1 cellular context compared by ENCODE assay signal in genomic region chr12:107760817-107761501, GRCh38.
TF ChIP-seq lines count a peak whose summit lies in the region.

A gene with protein sequence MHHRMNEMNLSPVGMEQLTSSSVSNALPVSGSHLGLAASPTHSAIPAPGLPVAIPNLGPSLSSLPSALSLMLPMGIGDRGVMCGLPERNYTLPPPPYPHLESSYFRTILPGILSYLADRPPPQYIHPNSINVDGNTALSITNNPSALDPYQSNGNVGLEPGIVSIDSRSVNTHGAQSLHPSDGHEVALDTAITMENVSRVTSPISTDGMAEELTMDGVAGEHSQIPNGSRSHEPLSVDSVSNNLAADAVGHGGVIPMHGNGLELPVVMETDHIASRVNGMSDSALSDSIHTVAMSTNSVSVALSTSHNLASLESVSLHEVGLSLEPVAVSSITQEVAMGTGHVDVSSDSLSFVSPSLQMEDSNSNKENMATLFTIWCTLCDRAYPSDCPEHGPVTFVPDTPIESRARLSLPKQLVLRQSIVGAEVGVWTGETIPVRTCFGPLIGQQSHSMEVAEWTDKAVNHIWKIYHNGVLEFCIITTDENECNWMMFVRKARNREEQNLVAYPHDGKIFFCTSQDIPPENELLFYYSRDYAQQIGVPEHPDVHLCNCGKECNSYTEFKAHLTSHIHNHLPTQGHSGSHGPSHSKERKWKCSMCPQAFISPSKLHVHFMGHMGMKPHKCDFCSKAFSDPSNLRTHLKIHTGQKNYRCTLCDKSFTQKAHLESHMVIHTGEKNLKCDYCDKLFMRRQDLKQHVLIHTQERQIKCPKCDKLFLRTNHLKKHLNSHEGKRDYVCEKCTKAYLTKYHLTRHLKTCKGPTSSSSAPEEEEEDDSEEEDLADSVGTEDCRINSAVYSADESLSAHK (minus strand): TSS chr12:107761137. CDS start chr12:107760515, 622 bp downstream.

TF ChIP-seq in GM12878, 131 proteins besides CTCF, POLR2A, EP300 and RAD21 (continued from another document and continues in another):
- TF ChIP-seq ZNF592 (IDR thresholded peaks at IDR 0.05) (peak; percentile 90), MTA3 (IDR thresholded peaks at IDR 0.05; ENCODE audit: borderline replicate concordance, low read length) (no peak), STAT3 (IDR thresholded peaks at IDR 0.05; ENCODE audit: low read depth, low read length) (no peak), IRF4 (IDR thresholded peaks at IDR 0.05; ENCODE audit: low read depth, low read length) (0 out of 2 replicates have a peak, but pooled peaks have one; percentile 16), IKZF1 (conservative IDR thresholded peaks at IDR 0.05) (peak; percentile 97), SREBF2 (IDR thresholded peaks at IDR 0.05; ENCODE audit: low read length) (no peak), WRNIP1 (IDR thresholded peaks at IDR 0.05; ENCODE audit: borderline replicate concordance, low read depth, low read length) (no peak), RCOR1 (conservative IDR thresholded peaks at IDR 0.05; ENCODE audit: low read depth, low read length) (no peak), POU2F2 (IDR thresholded peaks at IDR 0.05; ENCODE audit: borderline replicate concordance, low read depth, low read length) (no peak; the same call in 2 of the 3 replicates), NBN (IDR thresholded peaks at IDR 0.05) (no peak), BMI1 (IDR thresholded peaks at IDR 0.05; ENCODE audit: borderline replicate concordance) (peak; percentile 96), TCF7 (IDR thresholded peaks at IDR 0.05; ENCODE audit: borderline replicate concordance) (no peak), MYB (IDR thresholded peaks at IDR 0.05; ENCODE audit: borderline replicate concordance, low read depth, low read length) (no peak), MEF2B (IDR thresholded peaks at IDR 0.05; ENCODE audit: partially characterized antibody, poor library complexity, severe bottlenecking) (peak; percentile 29), E4F1 (IDR thresholded peaks at IDR 0.05; ENCODE audit: borderline replicate concordance, partially characterized antibody) (no peak), SPI1 (IDR thresholded peaks at IDR 0.05; ENCODE audit: borderline replicate concordance, insufficient read depth, low read depth, low read length) (no peak), ASH2L (IDR thresholded peaks at IDR 0.05; ENCODE audit: borderline replicate concordance, low read depth) (no peak), NRF1 (conservative IDR thresholded peaks at IDR 0.05; ENCODE audit: low read depth, low read length) (peak; percentile 83), STAT1 (conservative IDR thresholded peaks at IDR 0.05) (peak; percentile 94), RFX5 (IDR thresholded peaks at IDR 0.05; ENCODE audit: low read depth, low read length) (0 out of 2 replicates have a peak, but pooled peaks have one; percentile 7), HDAC6 (IDR thresholded peaks at IDR 0.05; ENCODE audit: unreplicated experiment) (no peak), FOXK2 (IDR thresholded peaks at IDR 0.05) (no peak), SUZ12 (IDR thresholded peaks at IDR 0.05; ENCODE audit: unreplicated experiment) (no peak), SIX5 (IDR thresholded peaks at IDR 0.05; ENCODE audit: low read depth, low read length, severe bottlenecking) (peak; percentile 27), TAF1 (IDR thresholded peaks at IDR 0.05; ENCODE audit: borderline replicate concordance, low read depth, low read length) (peak; percentile 38; the same call in 1 of the 2 replicates), HDAC2 (IDR thresholded peaks at IDR 0.05) (no peak), TARDBP (IDR thresholded peaks at IDR 0.05; ENCODE audit: borderline replicate concordance) (no peak; the same call in 1 of the 2 replicates), HCFC1 (IDR thresholded peaks at IDR 0.05; ENCODE audit: low read length) (peak; percentile 60; the same call in 1 of the 2 replicates), NFIC (IDR thresholded peaks at IDR 0.05; ENCODE audit: low read depth, low read length) (no peak), ETV6 (conservative IDR thresholded peaks at IDR 0.05 in 1 of 2, IDR thresholded peaks at IDR 0.05 in 1 of 2; ENCODE audit: borderline replicate concordance in 1 of 2, low read depth in 1 of 2) (no peak), TCF3 (IDR thresholded peaks at IDR 0.05; ENCODE audit: borderline replicate concordance, insufficient read depth, low read depth, low read length) (0 out of 2 replicates have a peak, but pooled peaks have one; percentile 31), KAT2A (conservative IDR thresholded peaks at IDR 0.05; ENCODE audit: control insufficient read depth, low read depth, low read length) (no peak), ZBED1 (IDR thresholded peaks at IDR 0.05; ENCODE audit: borderline replicate concordance) (no peak), EGR1 (IDR thresholded peaks at IDR 0.05; ENCODE audit: borderline replicate concordance in 1 of 2, low read depth in 2 of 2, low read length in 2 of 2) (peak in 1 of 2 experiments; percentile 52; a peak in 2 of 3 replicates), E2F8 (IDR thresholded peaks at IDR 0.05; ENCODE audit: low read depth, partially characterized antibody) (no peak), BACH1 (IDR thresholded peaks at IDR 0.05; ENCODE audit: borderline replicate concordance) (peak; percentile 46; the same call in 1 of the 2 replicates), FOS (IDR thresholded peaks at IDR 0.05; ENCODE audit: borderline replicate concordance, extremely low read depth, insufficient read length) (no peak)
- TF ChIP-seq, protein P1, sequence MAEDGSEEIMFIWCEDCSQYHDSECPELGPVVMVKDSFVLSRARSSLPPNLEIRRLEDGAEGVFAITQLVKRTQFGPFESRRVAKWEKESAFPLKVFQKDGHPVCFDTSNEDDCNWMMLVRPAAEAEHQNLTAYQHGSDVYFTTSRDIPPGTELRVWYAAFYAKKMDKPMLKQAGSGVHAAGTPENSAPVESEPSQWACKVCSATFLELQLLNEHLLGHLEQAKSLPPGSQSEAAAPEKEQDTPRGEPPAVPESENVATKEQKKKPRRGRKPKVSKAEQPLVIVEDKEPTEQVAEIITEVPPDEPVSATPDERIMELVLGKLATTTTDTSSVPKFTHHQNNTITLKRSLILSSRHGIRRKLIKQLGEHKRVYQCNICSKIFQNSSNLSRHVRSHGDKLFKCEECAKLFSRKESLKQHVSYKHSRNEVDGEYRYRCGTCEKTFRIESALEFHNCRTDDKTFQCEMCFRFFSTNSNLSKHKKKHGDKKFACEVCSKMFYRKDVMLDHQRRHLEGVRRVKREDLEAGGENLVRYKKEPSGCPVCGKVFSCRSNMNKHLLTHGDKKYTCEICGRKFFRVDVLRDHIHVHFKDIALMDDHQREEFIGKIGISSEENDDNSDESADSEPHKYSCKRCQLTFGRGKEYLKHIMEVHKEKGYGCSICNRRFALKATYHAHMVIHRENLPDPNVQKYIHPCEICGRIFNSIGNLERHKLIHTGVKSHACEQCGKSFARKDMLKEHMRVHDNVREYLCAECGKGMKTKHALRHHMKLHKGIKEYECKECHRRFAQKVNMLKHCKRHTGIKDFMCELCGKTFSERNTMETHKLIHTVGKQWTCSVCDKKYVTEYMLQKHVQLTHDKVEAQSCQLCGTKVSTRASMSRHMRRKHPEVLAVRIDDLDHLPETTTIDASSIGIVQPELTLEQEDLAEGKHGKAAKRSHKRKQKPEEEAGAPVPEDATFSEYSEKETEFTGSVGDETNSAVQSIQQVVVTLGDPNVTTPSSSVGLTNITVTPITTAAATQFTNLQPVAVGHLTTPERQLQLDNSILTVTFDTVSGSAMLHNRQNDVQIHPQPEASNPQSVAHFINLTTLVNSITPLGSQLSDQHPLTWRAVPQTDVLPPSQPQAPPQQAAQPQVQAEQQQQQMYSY (CRISPR knock-in tag; IDR thresholded peaks at IDR 0.05): no peak
- TF ChIP-seq, protein P2, sequence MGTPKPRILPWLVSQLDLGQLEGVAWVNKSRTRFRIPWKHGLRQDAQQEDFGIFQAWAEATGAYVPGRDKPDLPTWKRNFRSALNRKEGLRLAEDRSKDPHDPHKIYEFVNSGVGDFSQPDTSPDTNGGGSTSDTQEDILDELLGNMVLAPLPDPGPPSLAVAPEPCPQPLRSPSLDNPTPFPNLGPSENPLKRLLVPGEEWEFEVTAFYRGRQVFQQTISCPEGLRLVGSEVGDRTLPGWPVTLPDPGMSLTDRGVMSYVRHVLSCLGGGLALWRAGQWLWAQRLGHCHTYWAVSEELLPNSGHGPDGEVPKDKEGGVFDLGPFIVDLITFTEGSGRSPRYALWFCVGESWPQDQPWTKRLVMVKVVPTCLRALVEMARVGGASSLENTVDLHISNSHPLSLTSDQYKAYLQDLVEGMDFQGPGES (IDR thresholded peaks at IDR 0.05): peak; percentile 16; the same call in 1 of the 2 replicates
- TF ChIP-seq, protein P3, sequence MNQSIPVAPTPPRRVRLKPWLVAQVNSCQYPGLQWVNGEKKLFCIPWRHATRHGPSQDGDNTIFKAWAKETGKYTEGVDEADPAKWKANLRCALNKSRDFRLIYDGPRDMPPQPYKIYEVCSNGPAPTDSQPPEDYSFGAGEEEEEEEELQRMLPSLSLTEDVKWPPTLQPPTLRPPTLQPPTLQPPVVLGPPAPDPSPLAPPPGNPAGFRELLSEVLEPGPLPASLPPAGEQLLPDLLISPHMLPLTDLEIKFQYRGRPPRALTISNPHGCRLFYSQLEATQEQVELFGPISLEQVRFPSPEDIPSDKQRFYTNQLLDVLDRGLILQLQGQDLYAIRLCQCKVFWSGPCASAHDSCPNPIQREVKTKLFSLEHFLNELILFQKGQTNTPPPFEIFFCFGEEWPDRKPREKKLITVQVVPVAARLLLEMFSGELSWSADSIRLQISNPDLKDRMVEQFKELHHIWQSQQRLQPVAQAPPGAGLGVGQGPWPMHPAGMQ (IDR thresholded peaks at IDR 0.05; ENCODE audit: borderline replicate concordance): no peak
